Comparison of ENCODE assay signal across 1 cellular context in the genomic region with DNA sequence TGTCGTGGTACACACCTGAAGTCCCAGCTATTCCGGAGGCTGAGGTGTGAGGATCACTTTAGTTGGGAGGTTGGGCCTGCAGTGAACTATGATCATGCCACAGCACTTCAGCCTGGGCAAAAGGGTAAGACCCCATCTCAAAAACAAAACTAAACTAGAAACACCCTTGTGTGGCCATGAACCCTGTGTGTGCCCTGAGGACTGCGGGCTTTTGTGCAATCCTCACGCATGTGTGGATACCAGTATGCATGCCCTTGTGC.
TF ChIP-seq lines count a peak whose summit lies in the region.

No MANE protein-coding gene starts in this region.

TF ChIP-seq in HepG2, 621 proteins besides CTCF, POLR2A, EP300 and RAD21 (continued from another document):
- TF ChIP-seq, protein P1, sequence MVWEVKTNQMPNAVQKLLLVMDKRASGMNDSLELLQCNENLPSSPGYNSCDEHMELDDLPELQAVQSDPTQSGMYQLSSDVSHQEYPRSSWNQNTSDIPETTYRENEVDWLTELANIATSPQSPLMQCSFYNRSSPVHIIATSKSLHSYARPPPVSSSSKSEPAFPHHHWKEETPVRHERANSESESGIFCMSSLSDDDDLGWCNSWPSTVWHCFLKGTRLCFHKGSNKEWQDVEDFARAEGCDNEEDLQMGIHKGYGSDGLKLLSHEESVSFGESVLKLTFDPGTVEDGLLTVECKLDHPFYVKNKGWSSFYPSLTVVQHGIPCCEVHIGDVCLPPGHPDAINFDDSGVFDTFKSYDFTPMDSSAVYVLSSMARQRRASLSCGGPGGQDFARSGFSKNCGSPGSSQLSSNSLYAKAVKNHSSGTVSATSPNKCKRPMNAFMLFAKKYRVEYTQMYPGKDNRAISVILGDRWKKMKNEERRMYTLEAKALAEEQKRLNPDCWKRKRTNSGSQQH (CRISPR knock-in tag; IDR thresholded peaks at IDR 0.05; ENCODE audit: low read depth): no peak
- TF ChIP-seq CEBPB (IDR thresholded peaks at IDR 0.05; ENCODE audit: borderline replicate concordance, low read depth, low read length) (peak; percentile 95), BHLHE40 (IDR thresholded peaks at IDR 0.05; ENCODE audit: low read length) (peak; percentile 76; the same call in 1 of the 2 replicates), ZNF563 (CRISPR knock-in tag; IDR thresholded peaks at IDR 0.05) (0 out of 2 replicates have a peak, but pooled peaks have one; percentile 49), PHF8 (CRISPR knock-in tag; IDR thresholded peaks at IDR 0.05) (no peak), MTA1 (CRISPR knock-in tag; IDR thresholded peaks at IDR 0.05; ENCODE audit: borderline replicate concordance) (no peak; the same call in 1 of the 2 replicates), PHB2 (IDR thresholded peaks at IDR 0.05; ENCODE audit: partially characterized antibody) (no peak), PITX1 (CRISPR knock-in tag; IDR thresholded peaks at IDR 0.05) (no peak), NCOA2 (CRISPR knock-in tag; IDR thresholded peaks at IDR 0.05) (no peak), ZNF607 (CRISPR knock-in tag; IDR thresholded peaks at IDR 0.05; ENCODE audit: borderline replicate concordance) (no peak; the same call in 1 of the 2 replicates), RXRB (CRISPR knock-in tag; IDR thresholded peaks at IDR 0.05; ENCODE audit: borderline replicate concordance) (peak; percentile 87; the same call in 1 of the 2 replicates), ZC3H4 (CRISPR knock-in tag; IDR thresholded peaks at IDR 0.05; ENCODE audit: borderline replicate concordance) (no peak), FOXC1 (CRISPR knock-in tag; IDR thresholded peaks at IDR 0.05; ENCODE audit: borderline replicate concordance) (peak; percentile 65; the same call in 1 of the 2 replicates)
- TF ChIP-seq, protein P2, sequence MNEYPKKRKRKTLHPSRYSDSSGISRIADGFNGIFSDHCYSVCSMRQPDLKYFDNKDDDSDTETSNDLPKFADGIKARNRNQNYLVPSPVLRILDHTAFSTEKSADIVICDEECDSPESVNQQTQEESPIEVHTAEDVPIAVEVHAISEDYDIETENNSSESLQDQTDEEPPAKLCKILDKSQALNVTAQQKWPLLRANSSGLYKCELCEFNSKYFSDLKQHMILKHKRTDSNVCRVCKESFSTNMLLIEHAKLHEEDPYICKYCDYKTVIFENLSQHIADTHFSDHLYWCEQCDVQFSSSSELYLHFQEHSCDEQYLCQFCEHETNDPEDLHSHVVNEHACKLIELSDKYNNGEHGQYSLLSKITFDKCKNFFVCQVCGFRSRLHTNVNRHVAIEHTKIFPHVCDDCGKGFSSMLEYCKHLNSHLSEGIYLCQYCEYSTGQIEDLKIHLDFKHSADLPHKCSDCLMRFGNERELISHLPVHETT (CRISPR knock-in tag; conservative IDR thresholded peaks at IDR 0.05): no peak
- TF ChIP-seq, protein P3, sequence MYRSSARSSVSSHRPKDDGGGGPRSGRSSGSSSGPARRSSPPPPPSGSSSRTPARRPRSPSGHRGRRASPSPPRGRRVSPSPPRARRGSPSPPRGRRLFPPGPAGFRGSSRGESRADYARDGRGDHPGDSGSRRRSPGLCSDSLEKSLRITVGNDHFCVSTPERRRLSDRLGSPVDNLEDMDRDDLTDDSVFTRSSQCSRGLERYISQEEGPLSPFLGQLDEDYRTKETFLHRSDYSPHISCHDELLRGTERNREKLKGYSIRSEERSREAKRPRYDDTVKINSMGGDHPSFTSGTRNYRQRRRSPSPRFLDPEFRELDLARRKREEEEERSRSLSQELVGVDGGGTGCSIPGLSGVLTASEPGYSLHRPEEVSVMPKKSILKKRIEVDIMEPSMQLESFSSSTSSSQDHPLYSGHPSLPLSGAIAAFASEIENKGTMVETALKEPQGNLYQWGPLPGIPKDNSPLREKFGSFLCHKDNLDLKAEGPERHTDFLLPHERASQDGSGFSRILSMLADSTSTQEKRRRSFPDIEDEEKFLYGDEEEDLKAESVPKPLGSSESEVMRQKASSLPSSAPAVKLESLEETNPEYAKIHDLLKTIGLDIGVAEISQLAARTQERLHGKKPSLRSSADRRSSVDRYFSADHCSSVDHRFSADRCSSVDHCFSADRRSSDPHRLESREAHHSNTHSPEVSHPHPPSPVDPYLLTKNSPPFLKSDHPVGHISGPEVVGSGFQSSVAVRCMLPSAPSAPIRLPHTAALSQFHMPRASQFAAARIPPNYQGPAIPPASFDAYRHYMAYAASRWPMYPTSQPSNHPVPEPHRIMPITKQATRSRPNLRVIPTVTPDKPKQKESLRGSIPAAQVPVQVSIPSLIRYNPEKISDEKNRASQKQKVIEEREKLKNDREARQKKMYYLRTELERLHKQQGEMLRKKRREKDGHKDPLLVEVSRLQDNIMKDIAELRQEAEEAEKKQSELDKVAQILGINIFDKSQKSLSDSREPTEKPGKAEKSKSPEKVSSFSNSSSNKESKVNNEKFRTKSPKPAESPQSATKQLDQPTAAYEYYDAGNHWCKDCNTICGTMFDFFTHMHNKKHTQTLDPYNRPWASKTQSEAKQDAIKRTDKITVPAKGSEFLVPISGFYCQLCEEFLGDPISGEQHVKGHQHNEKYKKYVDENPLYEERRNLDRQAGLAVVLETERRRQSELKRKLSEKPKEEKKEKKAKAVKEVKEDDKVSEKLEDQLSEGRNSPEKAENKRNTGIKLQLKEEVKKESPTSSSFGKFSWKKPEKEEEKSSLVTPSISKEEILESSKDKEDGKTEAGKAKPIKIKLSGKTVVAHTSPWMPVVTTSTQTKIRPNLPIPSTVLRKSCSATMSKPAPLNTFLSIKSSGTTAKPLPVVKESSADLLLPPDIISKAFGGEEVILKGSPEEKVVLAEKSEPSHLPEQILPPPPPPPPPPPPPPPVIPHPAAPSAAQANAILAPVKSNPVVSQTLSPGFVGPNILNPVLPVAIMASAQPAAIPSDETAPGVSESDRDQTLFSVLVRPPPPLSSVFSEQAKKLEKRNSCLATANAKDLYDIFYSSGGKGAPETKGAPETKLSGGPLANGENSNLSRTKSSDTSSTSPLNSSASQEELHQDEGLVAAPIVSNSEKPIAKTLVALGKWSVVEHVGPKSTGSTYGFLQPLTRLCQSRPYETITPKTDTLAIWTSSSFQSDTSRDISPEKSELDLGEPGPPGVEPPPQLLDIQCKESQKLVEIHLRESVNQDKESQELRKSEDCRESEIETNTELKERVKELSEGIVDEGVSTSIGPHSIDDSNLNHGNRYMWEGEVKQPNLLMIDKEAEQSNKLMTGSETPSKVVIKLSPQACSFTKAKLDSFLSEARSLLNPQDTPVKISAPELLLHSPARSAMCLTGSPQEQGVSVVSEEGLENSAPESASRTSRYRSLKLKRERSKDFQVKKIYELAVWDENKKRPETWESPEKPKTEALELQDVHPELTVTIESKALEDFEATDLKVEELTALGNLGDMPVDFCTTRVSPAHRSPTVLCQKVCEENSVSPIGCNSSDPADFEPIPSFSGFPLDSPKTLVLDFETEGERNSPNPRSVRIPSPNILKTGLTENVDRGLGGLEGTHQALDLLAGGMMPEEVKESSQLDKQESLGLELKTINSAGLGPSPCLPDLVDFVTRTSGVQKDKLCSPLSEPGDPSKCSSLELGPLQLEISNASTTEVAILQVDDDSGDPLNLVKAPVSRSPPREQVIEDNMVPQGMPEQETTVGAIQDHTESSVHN (CRISPR knock-in tag; IDR thresholded peaks at IDR 0.05): peak; percentile 48; the same call in 1 of the 2 replicates
